20 cellular contexts compared by ENCODE assay signal in genomic region chr16:14513389-14514107, GRCh38.
"Had no signal": no experiment of that assay in that cellular context is flagged by ENCODE, and none has a peak within 500 bp of the region (broad histone marks: within the 10 kb centered on the region; RNA-seq: fewer than 3 reads in every experiment).

No MANE protein-coding gene starts in this region.

- H3K27me3 Mint-ChIP-seq: activated B cell treated with CpG ODN at 0.5 μM for 24 hours; activated CD4-positive, alpha-beta T cell treated with anti-CD3 and anti-CD28 coated beads for 36 hours; activated naive CD4-positive, alpha-beta T cell treated with anti-CD3 and anti-CD28 coated beads, Interleukin-2, amount 10 ng/mL, durations not matched to agents 7 days and 5 days; naive thymus-derived CD8-positive, alpha-beta T cell had no signal

- H3K4me1 Mint-ChIP-seq: activated B cell treated with CpG ODN at 0.5 μM for 24 hours; activated CD4-positive, alpha-beta T cell treated with anti-CD3 and anti-CD28 coated beads for 36 hours; activated naive CD4-positive, alpha-beta T cell treated with anti-CD3 and anti-CD28 coated beads, Interleukin-2, amount 10 ng/mL, durations not matched to agents 7 days and 5 days; neural progenitor cell had no signal

- FAIRE-seq: endometrium, kidney had no signal

- H3K4me3 Mint-ChIP-seq: activated B cell treated with CpG ODN at 0.5 μM for 24 hours; activated CD4-positive, alpha-beta T cell treated with anti-CD3 and anti-CD28 coated beads for 36 hours; activated naive CD4-positive, alpha-beta T cell treated with anti-CD3 and anti-CD28 coated beads, Interleukin-2, amount 10 ng/mL, durations not matched to agents 7 days and 5 days; naive thymus-derived CD8-positive, alpha-beta T cell; neural progenitor cell had no signal

- H3K27ac Mint-ChIP-seq: activated B cell treated with CpG ODN at 0.5 μM for 24 hours; activated CD4-positive, alpha-beta T cell treated with anti-CD3 and anti-CD28 coated beads for 36 hours; activated naive CD4-positive, alpha-beta T cell treated with anti-CD3 and anti-CD28 coated beads, Interleukin-2, amount 10 ng/mL, durations not matched to agents 7 days and 5 days; naive thymus-derived CD8-positive, alpha-beta T cell; neural progenitor cell had no signal

- H3K27ac ChIP-seq: cardiac muscle cell, lower lobe of right lung, neural progenitor cell, spleen, tibial artery had no signal

- H3K4me2 ChIP-seq: neural progenitor cell had no signal

- H3K36me3 Mint-ChIP-seq: activated naive CD4-positive, alpha-beta T cell treated with anti-CD3 and anti-CD28 coated beads, Interleukin-2, amount 10 ng/mL, durations not matched to agents 7 days and 5 days; neural progenitor cell had no signal

- H3K9me3 ChIP-seq: lower lobe of right lung, spleen, tibial artery had no signal

- H3K9me3 Mint-ChIP-seq: activated B cell treated with CpG ODN at 0.5 μM for 24 hours; activated naive CD4-positive, alpha-beta T cell treated with anti-CD3 and anti-CD28 coated beads, Interleukin-2, amount 10 ng/mL, durations not matched to agents 7 days and 5 days; naive thymus-derived CD8-positive, alpha-beta T cell; neural progenitor cell had no signal

- DNase-seq: activated B cell treated with CpG ODN at 0.5 μM for 24 hours; activated CD4-positive, alpha-beta T cell treated with anti-CD3 and anti-CD28 coated beads for 36 hours; activated CD4-positive, alpha-beta T cell treated with anti-CD3 and anti-CD28 coated beads, Interleukin-2, amount 50 U/mL, for 48 hours; activated CD8-positive, alpha-beta memory T cell treated with anti-CD3 and anti-CD28 coated beads, Interleukin-2, amount 50 U/mL, for 48 hours; activated effector memory CD4-positive, alpha-beta T cell treated with anti-CD3 and anti-CD28 coated beads, Interleukin-2, amount 50 U/mL, for 16 hours; activated naive CD4-positive, alpha-beta T cell treated with anti-CD3 and anti-CD28 coated beads, Interleukin-2, amount 10 ng/mL, durations not matched to agents 7 days and 5 days; amygdala; foreskin keratinocyte; kidney; lower lobe of right lung; naive thymus-derived CD8-positive, alpha-beta T cell; spleen; stimulated activated CD4-positive, alpha-beta T cell treated with anti-CD3 and anti-CD28 coated beads, Interleukin-4, amount 100 ng/mL, for 1 hour; stimulated activated naive CD4-positive, alpha-beta T cell treated with Interleukin-2 at 50 U/mL for 16 hours; T-helper 1 cell; T-helper 9 cell; tibial artery had no signal

- H3K4me3 ChIP-seq: cardiac muscle cell, lower lobe of right lung, neural progenitor cell, spleen, tibial artery had no signal

- H3K36me3 ChIP-seq: cardiac muscle cell, lower lobe of right lung, neural progenitor cell, tibial artery had no signal

- H3K27me3 ChIP-seq: cardiac muscle cell, foreskin keratinocyte, neural progenitor cell, spleen, tibial artery had no signal

- ATAC-seq: activated CD4-positive, alpha-beta T cell treated with anti-CD3 and anti-CD28 coated beads for 36 hours; foreskin keratinocyte; lower lobe of right lung; naive thymus-derived CD8-positive, alpha-beta T cell had no signal
